In the genomic region with DNA sequence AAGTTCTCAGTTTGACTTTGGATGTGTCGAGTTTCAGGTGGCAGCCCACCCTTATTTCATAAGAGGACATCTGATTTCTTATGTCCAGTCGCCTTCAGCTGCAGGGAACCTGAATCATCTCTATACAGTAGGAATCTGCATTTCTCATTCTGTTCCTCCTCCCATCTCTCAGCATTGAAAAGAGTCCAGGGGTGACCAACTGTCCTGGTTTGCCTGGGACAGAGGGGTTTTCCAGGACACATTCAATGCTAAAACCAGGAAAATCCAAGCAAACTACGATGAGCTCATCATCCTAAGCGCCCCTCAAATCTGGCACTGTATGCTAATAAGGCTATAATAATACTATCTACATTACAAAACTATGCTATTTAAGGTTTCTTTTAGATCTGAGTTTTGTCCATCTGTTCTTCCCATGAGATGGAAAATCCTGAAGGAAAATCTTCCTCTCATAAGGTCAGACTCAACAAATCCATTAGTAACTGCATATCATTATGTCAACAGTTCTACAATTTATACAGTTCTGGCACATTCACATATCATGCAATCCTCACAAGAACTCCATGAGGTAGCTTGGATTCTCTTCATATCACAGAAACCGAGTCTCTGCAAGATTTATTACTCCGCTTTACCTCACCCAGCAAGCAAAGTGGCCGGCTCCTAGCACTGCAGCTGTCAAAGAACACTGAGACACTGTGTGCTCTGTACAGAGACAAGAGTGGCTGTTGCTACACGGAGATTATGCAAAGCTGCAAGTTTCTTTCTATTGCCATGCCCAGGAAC, we compare ENCODE assay signal across 8 cellular contexts. TPM values are rescaled to one million over a fixed set of nuclear protein-coding genes. Genes with fewer than 3 reads are reported as not detected.
DNase-seq lines count a peak whose midpoint lies in the region; TF ChIP-seq lines count a peak whose summit lies in the region.

No MANE protein-coding gene starts in this region.

- POLR2A ChIA-PET in Caco-2 (lab: Charles Lee): interaction anchor here (0.6 to 1.8 kb wide), 3 partner anchors 16 to 132 kb away, joined by 3 to 10 read pairs (median 4); partner anchors contain the start of gene CALM1

- no peak overlapping the region for H3K9ac ChIP-seq in neuronal stem cell (ENCODE audit: low read depth, low read length, poor library complexity)

- H2BK120ac ChIP-seq in neuronal stem cell (ENCODE audit: low read depth, low read length): no peak overlapping the region

- CTCF ChIA-PET in Caco-2 (lab: Charles Lee): interaction anchor here (0.6 to 3.7 kb wide), 4 partner anchors 16 to 92 kb away, joined by 4 to 14 read pairs (median 4); no protein-coding TSS in a partner anchor

- no peaks in the 10 kb centered on the region for H3K79me1 ChIP-seq in neuronal stem cell (ENCODE audit: low read depth, low read length)

- H3K27ac ChIP-seq in neuronal stem cell (replicated peaks; ENCODE audit: low read length): no peak overlapping the region

- H3K36me3 Mint-ChIP-seq in Caco-2 (ENCODE audit: insufficient read depth, unreplicated experiment): no peaks in the 10 kb centered on the region

- no peak overlapping the region for H3K23ac ChIP-seq in neuronal stem cell (ENCODE audit: low read depth, low read length, poor library complexity)

- H2AK5ac ChIP-seq in neuronal stem cell (ENCODE audit: low read depth, low read length): no peak overlapping the region

- H3K14ac ChIP-seq in neuronal stem cell (ENCODE audit: low read length): no peak overlapping the region

- H2BK12ac ChIP-seq in neuronal stem cell (ENCODE audit: low read length): no peak overlapping the region

- no peak overlapping the region for H2BK5ac ChIP-seq in neuronal stem cell (ENCODE audit: low read length)

- no peak overlapping the region for H3K27ac Mint-ChIP-seq in Caco-2 (ENCODE audit: unreplicated experiment)

- peak in 1 of 2 experiments; percentile 27 for DNase-seq in Caco-2
- DNase-seq in NCI-H524 (lab: John Stamatoyannopoulos, UW): peak; percentile 67 to 83
- peak; percentile 45 for DNase-seq in fibroblast of mammary gland (ENCODE audit: low read depth)
- no peak for DNase-seq in neuronal stem cell (ENCODE audit: low spot score)
- no peak for DNase-seq in activated gamma-delta T cell treated with Interleukin-2 at 50 U/mL for 16 hours
- no peak for DNase-seq in GM19238 (ENCODE audit: insufficient read length, low spot score)
- DNase-seq in DMS153 treated with DMSO at 0.1 percent for 48 hours (lab: John Stamatoyannopoulos, UW; ENCODE audit: unreplicated experiment): no peak
- DNase-seq in AG20443 (ENCODE audit: low spot score): no peak

- no peaks in the 10 kb centered on the region for H3K36me3 ChIP-seq in Caco-2 (ENCODE audit: control insufficient read depth, insufficient read depth, low read length)
- no peaks in the 10 kb centered on the region for H3K36me3 ChIP-seq in neuronal stem cell (replicated peaks in 1 of 2; ENCODE audit: control insufficient read depth in 2 of 2, insufficient read depth in 2 of 2, low read length in 2 of 2)

- intact Hi-C loops in Caco-2 (cut with micrococcal nuclease; ENCODE audit: unreplicated experiment): loop anchor here (5.0 kb wide), 1 partner anchor 94 kb away; no protein-coding TSS in a partner anchor

- H3K4ac ChIP-seq in neuronal stem cell (ENCODE audit: low read length): no peak overlapping the region

- no CpG with 5 or more reads among the region's 8 CpGs for WGBS in neuronal stem cell (ENCODE audit: extremely low coverage in 2 of 2, insufficient read length in 2 of 2, insufficient replicate concordance in 1 of 2), 2 donors

- peaks cover 5% of the 10 kb centered on the region for H3K4me1 Mint-ChIP-seq in Caco-2 (ENCODE audit: low read depth, unreplicated experiment)

- H3K18ac ChIP-seq in neuronal stem cell (ENCODE audit: low read length): no peak overlapping the region

- H3K9me3 Mint-ChIP-seq in Caco-2 (ENCODE audit: unreplicated experiment): no peaks in the 10 kb centered on the region

- H3K27me3 ChIP-seq in Caco-2 (replicated peaks; ENCODE audit: control insufficient read depth, insufficient read depth, low read length): no peaks in the 10 kb centered on the region
- no peaks in the 10 kb centered on the region for H3K27me3 ChIP-seq in neuronal stem cell (ENCODE audit: control insufficient read depth in 3 of 3, insufficient read depth in 3 of 3, low read depth in 1 of 3, low read length in 3 of 3)

- peaks cover 15% of the 10 kb centered on the region for H3K4me1 ChIP-seq in Caco-2
- H3K4me1 ChIP-seq in neuronal stem cell (ENCODE audit: control insufficient read depth in 2 of 2, insufficient read depth in 1 of 2, low read depth in 1 of 2, low read length in 2 of 2): peaks cover 13 to 16% of the 10 kb centered on the region in 2 donors

- H3K4me3 ChIP-seq in Caco-2 (ENCODE audit: low read depth, low read length): peak overlapping the region; percentile 60
- H3K4me3 ChIP-seq in fibroblast of mammary gland (ENCODE audit: control insufficient read depth, low read depth, low read length): no peak overlapping the region
- H3K4me3 ChIP-seq in neuronal stem cell (ENCODE audit: low read length in 2 of 2): peak overlapping the region in 1 of 2 donors; percentile 61

- H3K9me3 ChIP-seq in Caco-2 (no peaks in the 10 kb centered on the region), neuronal stem cell (replicated peaks in 1 of 2; ENCODE audit: control insufficient read depth in 2 of 2, insufficient read depth in 1 of 2, low read depth in 1 of 2, low read length in 2 of 2) (no peaks in the 10 kb centered on the region)

- no peak overlapping the region for H3K4me2 ChIP-seq in neuronal stem cell (ENCODE audit: insufficient read depth, low read length, poor library complexity, severe bottlenecking)

- no TSS peak for BruUV-seq in Caco-2 (replicated peaks; lab: Mats Ljungman, UMichigan)

- H3K27me3 Mint-ChIP-seq in Caco-2 (ENCODE audit: insufficient read depth, unreplicated experiment): no peaks in the 10 kb centered on the region

- TF ChIP-seq CTCF in Caco-2 (IDR thresholded peaks at IDR 0.05; ENCODE audit: insufficient read depth in 1 of 2, low read depth in 1 of 2, low read length in 1 of 2, severe bottlenecking in 1 of 2, unreplicated experiment in 1 of 2) (no peak), fibroblast of mammary gland (conservative IDR thresholded peaks at IDR 0.05; ENCODE audit: control insufficient read depth, insufficient read depth, low read depth, low read length) (no peak)

- no peak overlapping the region for H3K4me3 Mint-ChIP-seq in Caco-2 (ENCODE audit: unreplicated experiment)

- H2BK15ac ChIP-seq in neuronal stem cell (ENCODE audit: low read length): no peak overlapping the region

- H4K91ac ChIP-seq in neuronal stem cell (ENCODE audit: low read depth, low read length, poor library complexity): no peak overlapping the region

- no peak overlapping the region for H4K8ac ChIP-seq in neuronal stem cell (ENCODE audit: low read depth, low read length)

- H2AFZ ChIP-seq in neuronal stem cell (ENCODE audit: low read length): peak overlapping the region; percentile 93

RNA-seq across cellular contexts. Expression of gene CALM1, which starts 15.6 kb away (rescaled TPM):
- total RNA-seq in Caco-2 (2022): 405 and 437 TPM in 2 replicates
- polyA plus RNA-seq in neuronal stem cell (2013, experiment 1 of 2): 396 TPM
- polyA plus RNA-seq in neuronal stem cell (2013, experiment 2 of 2): 424 TPM

RNA-seq across cellular contexts. Expression of gene NRDE2, which starts 49.5 kb away (rescaled TPM):
- total RNA-seq in Caco-2 (2022): 17.1 and 18.0 TPM in 2 replicates
- polyA plus RNA-seq in neuronal stem cell (2013, experiment 1 of 2): 7.0 TPM
- polyA plus RNA-seq in neuronal stem cell (2013, experiment 2 of 2): 7.1 TPM

Comparison
In these comparisons a context has a peak if more than half of its experiments do, and no peak if none do; other contexts are left out.
1. DNase-seq: peak in NCI-H524 (2 of 2) and fibroblast of mammary gland (single experiment); none in neuronal stem cell (single experiment), activated gamma-delta T cell treated with Interleukin-2 at 50 U/mL for 16 hours (single experiment), GM19238 (single experiment), DMS153 treated with DMSO at 0.1 percent for 48 hours (single experiment) and AG20443 (single experiment).